9 cellular contexts compared by ENCODE assay signal in genomic region chr3:170689218-170689874, GRCh38.
DNase-seq lines count a peak whose midpoint lies in the region; ATAC-seq, FAIRE-seq and TF ChIP-seq lines count a peak whose summit lies in the region.
"Had no signal": no experiment of that assay in that cellular context is flagged by ENCODE, and none has a peak within 500 bp of the region (broad histone marks: within the 10 kb centered on the region; RNA-seq: fewer than 3 reads in every experiment).

No MANE protein-coding gene starts in this region.

- CTCF ChIA-PET in H1 (lab: Charles Lee; ENCODE audit: partially characterized antibody) (interaction anchor here (0.7 to 5.5 kb wide), 14 partner anchors 9 to 748 kb away, joined by 3 to 33 read pairs (median 5); no protein-coding TSS in a partner anchor), T-cell (lab: Charles Lee) (no interaction called here)

- H3K4me3 Mint-ChIP-seq in osteocyte (ENCODE audit: unreplicated experiment), result no peak overlapping the region
- H3K4me3 Mint-ChIP-seq in T-cell, result no peak overlapping the region

- no peak overlapping the region for H4K8ac ChIP-seq in H1 (ENCODE audit: extremely low read depth, insufficient read depth, low read length)

- intact Hi-C loops in sigmoid colon (cut with DNase I), result no loop called here

- TF ChIP-seq RAD21 in H1 (IDR thresholded peaks at IDR 0.05 in 1 of 2, conservative IDR thresholded peaks at IDR 0.05 in 1 of 2; ENCODE audit: low read depth in 2 of 2, low read length in 2 of 2), result no peak

- no peak overlapping the region for H3K9ac ChIP-seq in H1 (replicated peaks in 1 of 4; ENCODE audit: extremely low read depth in 1 of 4, low read depth in 3 of 4, low read length in 3 of 4)

- no peak overlapping the region for H3K23ac ChIP-seq in H1 (ENCODE audit: insufficient read length)

- H3K27ac Mint-ChIP-seq in osteocyte (ENCODE audit: unreplicated experiment) (peak overlapping the region; percentile 92), T-cell (no peak overlapping the region)

- peak overlapping the region; percentile 91; the same call in 1 of the 2 replicates for H2BK5ac ChIP-seq in H1 (ENCODE audit: low read depth, low read length)

- WGBS in H1 (ENCODE audit: extremely low coverage in 1 of 2, insufficient coverage in 1 of 2, insufficient read length in 1 of 2, insufficient replicate concordance in 2 of 2, low coverage in 1 of 2, low lambda C conversion rate in 2 of 2, missing lambda C conversion rate in 1 of 2), 2 experiments, result 86% methylated on average over 4 of the region's 4 CpGs; no CpG with 5 or more reads in 1 of the 2 experiments
- 90 to 94% methylated on average over 4 of the region's 4 CpGs for WGBS in sigmoid colon, 2 donors

- POLR2A ChIA-PET in H1 (lab: Charles Lee; ENCODE audit: partially characterized antibody), result interaction anchor here (0.6 kb wide), 1 partner anchor 577 kb away, joined by 3 read pairs; no protein-coding TSS in a partner anchor
- POLR2A ChIA-PET in T-cell (lab: Charles Lee), result no interaction called here

- no peaks in the 10 kb centered on the region for H3K36me3 ChIP-seq in H1 (ENCODE audit: control insufficient read depth in 2 of 4, insufficient read depth in 4 of 4, low read length in 3 of 4)
- H3K36me3 ChIP-seq in sigmoid colon, result no peaks in the 10 kb centered on the region

- TF ChIP-seq POLR2A in H1 (IDR thresholded peaks at IDR 0.05; ENCODE audit: control extremely low read depth in 1 of 2, low read depth in 2 of 2, low read length in 2 of 2) (no peak), sigmoid colon (IDR thresholded peaks at IDR 0.05) (no peak)

- no peaks in the 10 kb centered on the region for H3K27me3 ChIP-seq in H1 (replicated peaks in 1 of 4; ENCODE audit: control insufficient read depth in 3 of 4, extremely low read depth in 1 of 4, insufficient read depth in 3 of 4, low read length in 3 of 4)
- H3K27me3 ChIP-seq in sigmoid colon, result no peaks in the 10 kb centered on the region

- H3K79me1 ChIP-seq in H1 (ENCODE audit: low read depth, low read length), result no peaks in the 10 kb centered on the region

- H3K4ac ChIP-seq in H1 (replicated peaks; ENCODE audit: insufficient read length, low read depth, low read length), result no peak overlapping the region

- H3K79me2 ChIP-seq in H1 (ENCODE audit: control insufficient read depth in 1 of 2, insufficient read depth in 2 of 2, low read length in 2 of 2), result no peaks in the 10 kb centered on the region

- no peak overlapping the region for H3K4me3 ChIP-seq in H1 (ENCODE audit: extremely low read depth in 1 of 4, insufficient read depth in 2 of 4, low read depth in 3 of 4, low read length in 4 of 4)
- H3K4me3 ChIP-seq in sigmoid colon, result no peak overlapping the region

- DNase-seq in DMS79 treated with DMSO at 0.1 percent for 48 hours (lab: John Stamatoyannopoulos, UW) (peak; percentile 88), NCI-H226 (peak; percentile 82), H1 (ENCODE audit: low read depth in 1 of 2, low spot score in 2 of 2) (peak; percentile 51 to 65), osteocyte (ENCODE audit: extremely low spot score, unreplicated experiment) (peak; percentile 86), T-cell (no peak), MV-4-11 (lab: John Stamatoyannopoulos, UW) (no peak), sigmoid colon (no peak)

- peaks cover 21% of the 10 kb centered on the region for H3K4me1 Mint-ChIP-seq in osteocyte (ENCODE audit: unreplicated experiment)
- no peaks in the 10 kb centered on the region for H3K4me1 Mint-ChIP-seq in T-cell

- FAIRE-seq in H1 (lab: Jason Lieb, UNC), result no peak
- FAIRE-seq: GM12892 had no signal

- H2BK120ac ChIP-seq in H1 (replicated peaks; ENCODE audit: low read depth, low read length), result no peak overlapping the region

- no peak overlapping the region for H2AFZ ChIP-seq in H1 (ENCODE audit: low read length)

- peak overlapping the region; percentile 15; the same call in 1 of the 2 replicates for H2AK5ac ChIP-seq in H1 (ENCODE audit: low read depth, low read length)

- H4K20me1 ChIP-seq in H1 (replicated peaks in 1 of 2; ENCODE audit: control insufficient read depth in 1 of 2, insufficient read depth in 2 of 2, low read length in 2 of 2), result no peaks in the 10 kb centered on the region

- H2BK15ac ChIP-seq in H1 (ENCODE audit: low read length), result no peak overlapping the region

- H3K27ac ChIP-seq in H1 (ENCODE audit: low read depth, low read length) (no peak overlapping the region), sigmoid colon (peak overlapping the region in 1 of 4 donors; percentile 64)

- peak overlapping the region; percentile 81 for H4K91ac ChIP-seq in H1 (replicated peaks; ENCODE audit: insufficient read length, low read length)

- H4K5ac ChIP-seq in H1 (ENCODE audit: insufficient read length, low read depth, low read length), result no peak overlapping the region

- H3K4me2 ChIP-seq in H1 (ENCODE audit: insufficient read depth in 1 of 2, low read depth in 2 of 2, low read length in 2 of 2), result no peak overlapping the region; a peak in 1 of 4 replicates

- H2BK20ac ChIP-seq in H1 (ENCODE audit: low read length), result peak overlapping the region; percentile 66; the same call in 1 of the 2 replicates

- TF ChIP-seq EP300 in H1 (IDR thresholded peaks at IDR 0.05; ENCODE audit: borderline replicate concordance in 1 of 2, low read depth in 2 of 2, low read length in 2 of 2) (no peak), sigmoid colon (IDR thresholded peaks at IDR 0.05) (no peak)

- H2BK12ac ChIP-seq in H1 (ENCODE audit: low read depth, low read length), result no peak overlapping the region

- H3K4me1 ChIP-seq in H1 (replicated peaks in 1 of 4; ENCODE audit: control insufficient read depth in 3 of 4, insufficient read depth in 4 of 4, low read length in 3 of 4) (peaks cover 3 to 7% (median 4%) of the 10 kb centered on the region in 4 experiments; a peak in 4 of 7 replicates), sigmoid colon (peaks cover 0 to 12% (median 11%) of the 10 kb centered on the region in 4 donors)

- no peaks in the 10 kb centered on the region for H3K23me2 ChIP-seq in H1 (ENCODE audit: low read depth, low read length)

- H3K9me3 Mint-ChIP-seq in osteocyte (ENCODE audit: unreplicated experiment) (no peaks in the 10 kb centered on the region), T-cell (no peaks in the 10 kb centered on the region)

- H3K56ac ChIP-seq in H1 (replicated peaks; ENCODE audit: insufficient read length, low read depth, low read length), result no peak overlapping the region

- TF ChIP-seq CTCF in H1 (IDR thresholded peaks at IDR 0.05; ENCODE audit: control extremely low read depth in 1 of 3, insufficient read depth in 1 of 3, low read depth in 1 of 3, low read length in 3 of 3), result no peak
- no peak for TF ChIP-seq CTCF in osteocyte (IDR thresholded peaks at IDR 0.05)
- TF ChIP-seq CTCF in sigmoid colon (IDR thresholded peaks at IDR 0.05), result no peak

- no peak overlapping the region for H3K14ac ChIP-seq in H1 (ENCODE audit: insufficient read length)

- ATAC-seq in GM19395 (IDR thresholded peaks at IDR 0.05; ENCODE audit: unreplicated experiment) (no peak), T-cell (replicated peaks in 1 of 4) (no peak)

- no peak overlapping the region for H3K18ac ChIP-seq in H1 (ENCODE audit: extremely low read depth, low read length)

- H3K36me3 Mint-ChIP-seq in osteocyte (ENCODE audit: unreplicated experiment) (no peaks in the 10 kb centered on the region), T-cell (no peaks in the 10 kb centered on the region)

- H3K9me3 ChIP-seq in H1 (ENCODE audit: insufficient read depth in 2 of 2, low read depth in 1 of 2, low read length in 1 of 2) (peaks cover 2 to 3% of the 10 kb centered on the region in 2 experiments; a peak in 1 of 4 replicates), sigmoid colon (no peaks in the 10 kb centered on the region)

- H3K27me3 Mint-ChIP-seq in osteocyte (ENCODE audit: unreplicated experiment) (no peaks in the 10 kb centered on the region), T-cell (no peaks in the 10 kb centered on the region)

TF ChIP-seq in H1, 55 proteins besides CTCF, POLR2A, EP300 and RAD21:
- TF ChIP-seq JUND (IDR thresholded peaks at IDR 0.05; ENCODE audit: low read length) (peak; percentile 65; the same call in 1 of the 2 replicates), SP4 (IDR thresholded peaks at IDR 0.05; ENCODE audit: low read length) (no peak), TEAD4 (IDR thresholded peaks at IDR 0.05; ENCODE audit: low read depth, low read length) (0 out of 2 replicates have a peak, but pooled peaks have one; percentile 22)
TF ChIP-seq in H1: peak in this region for 2.

Comparison
In these comparisons a context has a peak if more than half of its experiments do, and no peak if none do; other contexts are left out.
1. DNase-seq: peak in DMS79 treated with DMSO at 0.1 percent for 48 hours (single experiment), NCI-H226 (single experiment), H1 (2 of 2) and osteocyte (single experiment); none in T-cell (0 of 34), MV-4-11 (single experiment) and sigmoid colon (single experiment).